8 cellular contexts compared by ENCODE assay signal in the genomic region with DNA sequence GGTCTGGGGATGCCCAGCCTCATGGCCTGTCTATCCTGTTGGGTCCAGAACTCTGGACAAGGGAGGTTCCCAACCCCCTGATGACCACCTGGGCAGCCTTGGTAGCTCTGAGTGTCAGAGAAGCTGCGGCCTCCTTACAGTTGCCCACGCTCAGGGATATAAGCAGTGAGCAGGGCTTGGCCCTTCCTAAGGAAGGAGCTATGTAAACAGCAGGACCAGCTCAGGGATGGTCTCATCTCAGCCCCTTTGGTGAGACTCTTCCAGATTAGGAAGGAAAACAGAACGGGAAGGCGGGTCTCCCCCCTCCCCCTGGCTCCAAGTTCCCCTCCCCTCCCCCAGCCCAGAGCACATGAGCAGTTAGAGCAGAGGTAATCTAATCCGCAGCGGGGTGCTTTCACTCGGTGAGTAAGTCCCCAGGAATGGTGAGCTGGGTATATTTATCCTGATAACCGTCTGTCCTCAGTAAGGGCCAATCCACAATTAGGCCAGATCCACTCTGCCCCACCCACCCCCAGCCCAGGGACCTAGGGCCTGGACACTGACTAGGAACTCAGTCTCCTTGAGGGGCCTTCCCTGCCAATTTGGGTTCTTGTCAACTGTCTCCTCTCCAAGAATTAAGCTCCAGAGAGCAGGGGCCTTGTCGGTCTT. TPM values are rescaled to one million over a fixed set of nuclear protein-coding genes. Genes with fewer than 3 reads are reported as not detected.
A peak's percentile ranks its signal among the peaks of the same experiment; 100 is the strongest.
DNase-seq lines count a peak whose midpoint lies in the region; ATAC-seq and TF ChIP-seq lines count a peak whose summit lies in the region.

No MANE protein-coding gene starts in this region.

- H3K9ac ChIP-seq in BLaER1, result peak overlapping the region; percentile 63
- peak overlapping the region; percentile 97 for H3K9ac ChIP-seq in HUES6 (ENCODE audit: low read length)

- no peak for TF ChIP-seq CTCF in left ventricle myocardium inferior (IDR thresholded peaks at IDR 0.05; ENCODE audit: borderline replicate concordance)

- no peaks in the 10 kb centered on the region for H3K9me3 ChIP-seq in BLaER1
- H3K9me3 ChIP-seq in HUES6 (ENCODE audit: control insufficient read depth, insufficient read depth, low read depth, low read length), result no peaks in the 10 kb centered on the region
- no peaks in the 10 kb centered on the region for H3K9me3 ChIP-seq in left ventricle myocardium inferior (replicated peaks)

- H3K4me3 ChIP-seq in BLaER1 (no peak overlapping the region), HUES6 (ENCODE audit: low read depth, low read length) (peak overlapping the region; percentile 50), left ventricle myocardium inferior (peak overlapping the region; percentile 47)

- DNase-seq in activated naive CD8-positive, alpha-beta T cell treated with anti-CD3 and anti-CD28 coated beads, Interleukin-2, amount 10 ng/mL, durations not matched to agents 7 days and 5 days, result no peak
- DNase-seq in left ventricle myocardium inferior, result peak; percentile 74
- DNase-seq in sciatic nerve (ENCODE audit: low spot score), result no peak
- no peak for DNase-seq in cerebellum (ENCODE audit: low spot score)
- DNase-seq in stimulated activated CD4-positive, alpha-beta T cell treated with anti-CD3 and anti-CD28 coated beads, Interleukin-4, amount 100 ng/mL, for 1 hour, result no peak
- DNase-seq in stimulated activated CD4-positive, alpha-beta T cell treated with anti-CD3 and anti-CD28 coated beads, Interleukin-2, amount 100 ng/mL, for 48 hours, result no peak

- H3K4me1 Mint-ChIP-seq in activated naive CD8-positive, alpha-beta T cell treated with anti-CD3 and anti-CD28 coated beads, Interleukin-2, amount 10 ng/mL, durations not matched to agents 7 days and 5 days, result peaks cover 68% of the 10 kb centered on the region

- H3K27me3 Mint-ChIP-seq in activated naive CD8-positive, alpha-beta T cell treated with anti-CD3 and anti-CD28 coated beads, Interleukin-2, amount 10 ng/mL, durations not matched to agents 7 days and 5 days, result no peaks in the 10 kb centered on the region

- H3K36me3 Mint-ChIP-seq in activated naive CD8-positive, alpha-beta T cell treated with anti-CD3 and anti-CD28 coated beads, Interleukin-2, amount 10 ng/mL, durations not matched to agents 7 days and 5 days, result peaks cover 3% of the 10 kb centered on the region

- H3K27ac ChIP-seq in BLaER1, result peak overlapping the region; percentile 72
- H3K27ac ChIP-seq in HUES6 (ENCODE audit: low read depth, low read length), result peak overlapping the region; percentile 98
- H3K27ac ChIP-seq in left ventricle myocardium inferior (replicated peaks), result peak overlapping the region; percentile 96

- POLR2A ChIA-PET in activated naive CD8-positive, alpha-beta T cell treated with anti-CD3 and anti-CD28 coated beads, Interleukin-2, amount 10 ng/mL, durations not matched to agents 7 days and 5 days (lab: Charles Lee), result interaction anchor here (1.0 to 9.7 kb wide), 7 partner anchors 9 to 208 kb away, joined by 6 to 202 read pairs (median 27); partner anchors contain the start of genes COX6A1, PXN, RNU4-1 and RNU4-2

- H3K27ac Mint-ChIP-seq in activated naive CD8-positive, alpha-beta T cell treated with anti-CD3 and anti-CD28 coated beads, Interleukin-2, amount 10 ng/mL, durations not matched to agents 7 days and 5 days, result peak overlapping the region; percentile 88

- intact Hi-C loops in left ventricle myocardium inferior (cut with micrococcal nuclease), result no loop called here
- intact Hi-C loops in sciatic nerve (cut with DNase I), result no loop called here

- ATAC-seq in activated naive CD8-positive, alpha-beta T cell treated with anti-CD3 and anti-CD28 coated beads, Interleukin-2, amount 10 ng/mL, durations not matched to agents 7 days and 5 days (ENCODE audit: low read depth), result no peak
- peak; percentile 52 for ATAC-seq in sciatic nerve

- H3K27me3 ChIP-seq in BLaER1, result no peaks in the 10 kb centered on the region
- no peaks in the 10 kb centered on the region for H3K27me3 ChIP-seq in HUES6 (ENCODE audit: control insufficient read depth, insufficient read depth, low read length)
- H3K27me3 ChIP-seq in left ventricle myocardium inferior (ENCODE audit: low read depth), result no peaks in the 10 kb centered on the region

- H4K20me1 ChIP-seq in BLaER1, result peaks cover 27% of the 10 kb centered on the region

- peak overlapping the region; percentile 91 for H3K4me2 ChIP-seq in BLaER1

- H3K4me1 ChIP-seq in BLaER1 (peaks cover 90% of the 10 kb centered on the region), HUES6 (ENCODE audit: control insufficient read depth, insufficient read depth, low read length) (peaks cover 91% of the 10 kb centered on the region), left ventricle myocardium inferior (peaks cover 100% of the 10 kb centered on the region)

- no peaks in the 10 kb centered on the region for H3K36me3 ChIP-seq in BLaER1
- H3K36me3 ChIP-seq in HUES6 (ENCODE audit: control insufficient read depth, insufficient read depth, low read length), result peaks cover 15% of the 10 kb centered on the region
- peaks cover 11% of the 10 kb centered on the region for H3K36me3 ChIP-seq in left ventricle myocardium inferior

- H3K4me3 Mint-ChIP-seq in activated naive CD8-positive, alpha-beta T cell treated with anti-CD3 and anti-CD28 coated beads, Interleukin-2, amount 10 ng/mL, durations not matched to agents 7 days and 5 days, result peak overlapping the region; percentile 80

- no peaks in the 10 kb centered on the region for H3K9me3 Mint-ChIP-seq in activated naive CD8-positive, alpha-beta T cell treated with anti-CD3 and anti-CD28 coated beads, Interleukin-2, amount 10 ng/mL, durations not matched to agents 7 days and 5 days

RNA-seq across cellular contexts. Expression of gene RPLP0, which starts 29.5 kb away (rescaled TPM):
- total RNA-seq in activated naive CD8-positive, alpha-beta T cell treated with anti-CD3 and anti-CD28 coated beads, Interleukin-2, amount 10 ng/mL, durations not matched to agents 7 days and 5 days, result 1,000 to 10,000 TPM; 1,639 to 1,688 TPM
- total RNA-seq in left ventricle myocardium inferior (712 TPM), sciatic nerve (760 TPM), cerebellum (1,131 TPM)

RNA-seq across cellular contexts. Expression of gene PXN, which starts 35.1 kb away (rescaled TPM):
- 10 to 100 TPM; 89.0 to 94.7 TPM for total RNA-seq in activated naive CD8-positive, alpha-beta T cell treated with anti-CD3 and anti-CD28 coated beads, Interleukin-2, amount 10 ng/mL, durations not matched to agents 7 days and 5 days
- total RNA-seq in left ventricle myocardium inferior, result 59.8 TPM
- 183 TPM for total RNA-seq in sciatic nerve
- 7.9 TPM for total RNA-seq in cerebellum

RNA-seq across cellular contexts. Expression of gene GCN1, which starts 35.9 kb away (rescaled TPM):
- total RNA-seq in activated naive CD8-positive, alpha-beta T cell treated with anti-CD3 and anti-CD28 coated beads, Interleukin-2, amount 10 ng/mL, durations not matched to agents 7 days and 5 days, result 100 to 1,000 TPM; 101 to 110 TPM
- 36.0 TPM for total RNA-seq in left ventricle myocardium inferior
- total RNA-seq in sciatic nerve, result 82.6 TPM
- 73.6 TPM for total RNA-seq in cerebellum
